In the genomic region with DNA sequence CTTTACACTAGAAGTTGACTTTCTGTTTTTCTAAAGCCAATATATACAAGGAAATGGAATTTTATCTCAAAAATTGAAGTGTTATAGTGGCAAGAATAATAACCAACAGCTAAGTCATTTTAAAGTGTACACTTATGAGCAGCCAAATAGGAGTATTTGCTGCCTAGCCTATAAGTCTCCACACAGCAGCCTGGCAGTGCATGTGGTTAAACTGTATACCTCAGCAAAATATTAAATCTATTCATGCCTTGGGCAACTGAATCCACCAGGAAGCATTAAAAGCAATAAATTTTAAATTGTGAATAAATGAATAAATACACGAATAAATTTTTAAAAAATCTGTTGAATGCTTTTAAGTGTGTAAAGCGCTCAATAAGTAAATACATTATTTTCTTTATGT, we compare ENCODE assay signal across 33 cellular contexts.
"Had no signal": no experiment of that assay in that cellular context is flagged by ENCODE, and none has a peak within 500 bp of the region (broad histone marks: within the 10 kb centered on the region; RNA-seq: fewer than 3 reads in every experiment).

No MANE protein-coding gene starts in this region.

- H3K4me3 ChIP-seq: adrenal gland, ascending aorta, body of pancreas, breast epithelium, cardiac muscle cell had no signal

- H3K36me3 ChIP-seq: adrenal gland, ascending aorta, brain microvascular endothelial cell, breast epithelium, cardiac muscle cell had no signal

- ATAC-seq: activated naive CD4-positive, alpha-beta T cell treated with anti-CD3 and anti-CD28 coated beads, Interleukin-2, amount 50 U/mL, for 72 hours; activated naive CD8-positive, alpha-beta T cell treated with anti-CD3 and anti-CD28 coated beads, Interleukin-2, amount 50 U/mL, for 24 hours; activated T-cell treated with anti-CD3 and anti-CD28 coated beads, Interleukin-2, amount 50 U/mL, for 4 hours; activated T-cell treated with anti-CD3 and anti-CD28 coated beads, Interleukin-2, amount 50 U/mL, for 72 hours; activated T-helper 17 cell treated with anti-CD3 and anti-CD28 coated beads, Interleukin-2, amount 50 U/mL, for 72 hours; body of pancreas had no signal

- H3K27ac ChIP-seq: adrenal gland, ascending aorta, body of pancreas, brain microvascular endothelial cell, breast epithelium, cardiac muscle cell had no signal

- DNase-seq: activated effector memory CD4-positive, alpha-beta T cell treated with anti-CD3 and anti-CD28 coated beads, Interleukin-2, amount 50 U/mL, for 16 hours; activated effector memory CD4-positive, alpha-beta T cell treated with Interleukin-2 at 50 U/mL for 16 hours; activated gamma-delta T cell; activated gamma-delta T cell treated with Interleukin-2 at 50 U/mL for 16 hours; activated naive CD4-positive, alpha-beta T cell; activated naive CD4-positive, alpha-beta T cell treated with anti-CD3 and anti-CD28 coated beads for 36 hours; activated naive CD4-positive, alpha-beta T cell treated with anti-CD3 and anti-CD28 coated beads, Interleukin-2, amount 10 ng/mL, durations not matched to agents 7 days and 5 days; activated naive CD4-positive, alpha-beta T cell treated with anti-CD3 and anti-CD28 coated beads, Interleukin-2, amount 50 U/mL, for 16 hours; activated naive CD4-positive, alpha-beta T cell treated with Interleukin-2 at 50 U/mL for 16 hours; activated naive CD8-positive, alpha-beta T cell treated with anti-CD3 and anti-CD28 coated beads for 36 hours; activated naive CD8-positive, alpha-beta T cell treated with anti-CD3 and anti-CD28 coated beads, Interleukin-2, amount 10 ng/mL, durations not matched to agents 7 days and 5 days; activated naive CD8-positive, alpha-beta T cell treated with anti-CD3 and anti-CD28 coated beads, Interleukin-2, amount 50 U/mL, for 24 hours; activated T-cell treated with anti-CD3 and anti-CD28 coated beads, Interleukin-2, amount 50 U/mL, for 1 hour; activated T-cell treated with anti-CD3 and anti-CD28 coated beads, Interleukin-2, amount 50 U/mL, for 24 hours; activated T-cell treated with anti-CD3 and anti-CD28 coated beads, Interleukin-2, amount 50 U/mL, for 4 hours; activated T-cell treated with anti-CD3 and anti-CD28 coated beads, Interleukin-2, amount 50 U/mL, for 48 hours; activated T-cell treated with anti-CD3 and anti-CD28 coated beads, Interleukin-2, amount 50 U/mL, for 72 hours; adrenal gland; amygdala; anterior cingulate cortex; aorta; body of pancreas; brain microvascular endothelial cell; caudate nucleus; central memory CD4-positive, alpha-beta T cell; cerebellar nuclear complex had no signal

- H3K27me3 ChIP-seq: adrenal gland, ascending aorta, body of pancreas, brain microvascular endothelial cell, breast epithelium, cardiac muscle cell had no signal

- H3K4me1 ChIP-seq: adrenal gland, ascending aorta, body of pancreas, breast epithelium had no signal

- H3K9me3 ChIP-seq: adrenal gland, ascending aorta, body of pancreas had no signal

- FAIRE-seq: astrocyte, bronchial epithelial cell had no signal
